ENCODE assay signal across 23 cellular contexts in genomic region chr14:89248430-89249295, GRCh38.
DNase-seq lines count a peak whose midpoint lies in the region; ATAC-seq and TF ChIP-seq lines count a peak whose summit lies in the region.
"Had no signal": no experiment of that assay in that cellular context is flagged by ENCODE, and none has a peak within 500 bp of the region (broad histone marks: within the 10 kb centered on the region; RNA-seq: fewer than 3 reads in every experiment).

No MANE protein-coding gene starts in this region.

- no peak for TF ChIP-seq CTCF in natural killer cell (IDR thresholded peaks at IDR 0.05)
- TF ChIP-seq CTCF in WTC11 (IDR thresholded peaks at IDR 0.05) = no peak
- TF ChIP-seq CTCF in tibial artery (IDR thresholded peaks at IDR 0.05) = no peak

- no peak for DNase-seq in natural killer cell treated with Interleukin-12 subunit alpha and Interleukin-12 subunit beta and Interleukin-15 and Interleukin-18, amount 100 ng/mL, for 72 hours (ENCODE audit: low spot score)
- DNase-seq in natural killer cell (no peak), WTC11 (ENCODE audit: low spot score) (no peak), mesendoderm (peak; percentile 46), inferior parietal cortex (ENCODE audit: extremely low spot score) (no peak), tibial artery (no peak), DMS153 (lab: John Stamatoyannopoulos, UW) (no peak)
- DNase-seq: activated CD4-positive, CD25-positive, alpha-beta regulatory T cell treated with anti-CD3 and anti-CD28 coated beads, Interleukin-2, amount 50 U/mL, for 72 hours; activated naive CD4-positive, alpha-beta T cell; activated T-cell treated with anti-CD3 and anti-CD28 coated beads, Interleukin-2, amount 50 U/mL, for 24 hours; amniotic stem cell; Calu3; caudate nucleus; NCI-H1048; NCI-H446; nucleus accumbens; Right ventricle myocardium superior; small intestine; stimulated activated CD4-positive, alpha-beta T cell treated with anti-CD3 and anti-CD28 coated beads, Interleukin-2, amount 100 ng/mL, for 24 hours; SW 1271 had no signal

- no peaks in the 10 kb centered on the region for H3K27me3 Mint-ChIP-seq in natural killer cell treated with Interleukin-12 subunit alpha and Interleukin-12 subunit beta and Interleukin-15 and Interleukin-18, amount 100 ng/mL, for 72 hours
- H3K27me3 Mint-ChIP-seq in natural killer cell (ENCODE audit: low read depth in 2 of 2) (no peaks in the 10 kb centered on the region), WTC11 (ENCODE audit: low read depth) (no peaks in the 10 kb centered on the region)
- H3K27me3 Mint-ChIP-seq: activated T-cell treated with anti-CD3 and anti-CD28 coated beads, Interleukin-2, amount 50 U/mL, for 24 hours had no signal

- H3K79me1 ChIP-seq in mesendoderm (ENCODE audit: low read length) = peaks cover 13% of the 10 kb centered on the region

- CTCF ChIA-PET in WTC11 (lab: Charles Lee) = no interaction called here

- H4K5ac ChIP-seq in mesendoderm (ENCODE audit: low read length) = no peak overlapping the region

- peaks cover 52 to 64% of the 10 kb centered on the region in 2 donors for H3K4me1 Mint-ChIP-seq in natural killer cell treated with Interleukin-12 subunit alpha and Interleukin-12 subunit beta and Interleukin-15 and Interleukin-18, amount 100 ng/mL, for 72 hours (ENCODE audit: low read depth in 2 of 2)
- H3K4me1 Mint-ChIP-seq in natural killer cell = peaks cover 64 to 70% of the 10 kb centered on the region in 2 donors
- H3K4me1 Mint-ChIP-seq in WTC11 = peaks cover 83% of the 10 kb centered on the region

- H3K23ac ChIP-seq in mesendoderm (ENCODE audit: low read length) = no peak overlapping the region

- H3K9me3 ChIP-seq in tibial artery = no peaks in the 10 kb centered on the region

- H3K4me1 ChIP-seq in mesendoderm (ENCODE audit: control insufficient read depth, low read depth, low read length) (peaks cover 7% of the 10 kb centered on the region), tibial artery (peaks cover 0 to 55% (median 25%) of the 10 kb centered on the region in 4 donors)

- H3K9ac ChIP-seq in mesendoderm (ENCODE audit: low read length) = no peak overlapping the region
- H3K9ac ChIP-seq: BLaER1 treated with 17β-estradiol and CSF1 and Interleukin-3, amounts not matched to agents 10 nM and 100 nM had no signal

- no peak for ATAC-seq in natural killer cell treated with Interleukin-12 subunit alpha and Interleukin-12 subunit beta and Interleukin-15 and Interleukin-18, amount 100 ng/mL, for 72 hours
- ATAC-seq in natural killer cell (no peak), WTC11 (no peak), GM19463 (IDR thresholded peaks at IDR 0.05; ENCODE audit: unreplicated experiment) (no peak)

- no peak overlapping the region for H2BK120ac ChIP-seq in mesendoderm (ENCODE audit: low read depth, low read length)

- H3K9me3 Mint-ChIP-seq in natural killer cell treated with Interleukin-12 subunit alpha and Interleukin-12 subunit beta and Interleukin-15 and Interleukin-18, amount 100 ng/mL, for 72 hours = peaks cover 4% of the 10 kb centered on the region
- no peaks in the 10 kb centered on the region for H3K9me3 Mint-ChIP-seq in natural killer cell
- H3K9me3 Mint-ChIP-seq in WTC11 = no peaks in the 10 kb centered on the region

- H2AK5ac ChIP-seq in mesendoderm (ENCODE audit: low read length) = no peak overlapping the region

- intact Hi-C loops in natural killer cell (cut with micrococcal nuclease) = no loop called here
- intact Hi-C loops in tibial artery (cut with DNase I; ENCODE audit: low total_unique reads) = loop anchor here (10.0 kb wide), 1 partner anchor 166 kb away; the partner anchor contains the start of gene FOXN3

- peak overlapping the region; percentile 86 for H3K18ac ChIP-seq in mesendoderm (ENCODE audit: low read length)

- H3K27ac ChIP-seq in mesendoderm (ENCODE audit: low read depth, low read length) = no peak overlapping the region
- peak overlapping the region in 1 of 2 donors; percentile 24 for H3K27ac ChIP-seq in tibial artery
- H3K27ac ChIP-seq: BLaER1 treated with 17β-estradiol and CSF1 and Interleukin-3, amounts not matched to agents 10 nM and 100 nM; HL-60 had no signal

- H3K79me2 ChIP-seq in mesendoderm (ENCODE audit: control insufficient read depth, insufficient read depth, low read length) = peaks cover 8% of the 10 kb centered on the region

- no peak overlapping the region for H4K8ac ChIP-seq in mesendoderm (ENCODE audit: low read depth, low read length)

- H3K36me3 ChIP-seq in mesendoderm (ENCODE audit: control insufficient read depth, insufficient read depth, low read length) (no peaks in the 10 kb centered on the region), tibial artery (no peaks in the 10 kb centered on the region)

- no peak overlapping the region for H2BK15ac ChIP-seq in mesendoderm (replicated peaks; ENCODE audit: low read depth)

- H3K4ac ChIP-seq in mesendoderm (ENCODE audit: low read depth, low read length) = no peak overlapping the region

- H3K27ac Mint-ChIP-seq in natural killer cell treated with Interleukin-12 subunit alpha and Interleukin-12 subunit beta and Interleukin-15 and Interleukin-18, amount 100 ng/mL, for 72 hours = peak overlapping the region; percentile 38 to 89
- H3K27ac Mint-ChIP-seq in natural killer cell (no peak overlapping the region), WTC11 (peak overlapping the region; percentile 74; the same call in 1 of the 2 replicates)
- H3K27ac Mint-ChIP-seq: activated T-cell treated with anti-CD3 and anti-CD28 coated beads, Interleukin-2, amount 50 U/mL, for 24 hours had no signal

- no peaks in the 10 kb centered on the region for H3K36me3 Mint-ChIP-seq in natural killer cell treated with Interleukin-12 subunit alpha and Interleukin-12 subunit beta and Interleukin-15 and Interleukin-18, amount 100 ng/mL, for 72 hours
- no peaks in the 10 kb centered on the region for H3K36me3 Mint-ChIP-seq in natural killer cell
- H3K36me3 Mint-ChIP-seq in WTC11 = peaks cover 3% of the 10 kb centered on the region; the same call in 1 of the 2 replicates

- H3K4me3 Mint-ChIP-seq in natural killer cell treated with Interleukin-12 subunit alpha and Interleukin-12 subunit beta and Interleukin-15 and Interleukin-18, amount 100 ng/mL, for 72 hours = peak overlapping the region; percentile 38
- no peak overlapping the region for H3K4me3 Mint-ChIP-seq in natural killer cell
- no peak overlapping the region for H3K4me3 Mint-ChIP-seq in WTC11
- H3K4me3 Mint-ChIP-seq: activated T-cell treated with anti-CD3 and anti-CD28 coated beads, Interleukin-2, amount 50 U/mL, for 24 hours had no signal

- WGBS in mesendoderm (ENCODE audit: extremely low coverage, insufficient coverage, low lambda C conversion rate) = no CpG with 5 or more reads among the region's 6 CpGs

- H3K4me2 ChIP-seq in mesendoderm (ENCODE audit: low read length) = no peak overlapping the region

- no peaks in the 10 kb centered on the region for H3K27me3 ChIP-seq in mesendoderm (ENCODE audit: insufficient read depth, low read length, poor library complexity)
- no peaks in the 10 kb centered on the region for H3K27me3 ChIP-seq in tibial artery
- H3K27me3 ChIP-seq: BLaER1 treated with 17β-estradiol and CSF1 and Interleukin-3, amounts not matched to agents 10 nM and 100 nM had no signal

- POLR2A ChIA-PET in WTC11 (lab: Charles Lee) = no interaction called here

- no peak overlapping the region for H3K4me3 ChIP-seq in mesendoderm (ENCODE audit: low read length)
- no peak overlapping the region for H3K4me3 ChIP-seq in tibial artery
- H3K4me3 ChIP-seq: BLaER1 treated with 17β-estradiol and CSF1 and Interleukin-3, amounts not matched to agents 10 nM and 100 nM had no signal

- H2BK5ac ChIP-seq in mesendoderm (ENCODE audit: low read length) = no peak overlapping the region

- no peak overlapping the region for H3K56ac ChIP-seq in mesendoderm (ENCODE audit: low read length)

TF ChIP-seq in WTC11, 78 proteins besides CTCF, POLR2A, EP300 and RAD21 (continues in another document):
- no peak for TF ChIP-seq ZNF425 (CRISPR knock-in tag; conservative IDR thresholded peaks at IDR 0.05)
- TF ChIP-seq ATF1 (CRISPR knock-in tag; IDR thresholded peaks at IDR 0.05) = no peak
- no peak for TF ChIP-seq ZNF219 (CRISPR knock-in tag; IDR thresholded peaks at IDR 0.05; ENCODE audit: borderline replicate concordance)
- TF ChIP-seq FOXP1 (CRISPR knock-in tag; IDR thresholded peaks at IDR 0.05; ENCODE audit: borderline replicate concordance) = no peak
- no peak for TF ChIP-seq NR3C1 (CRISPR knock-in tag; conservative IDR thresholded peaks at IDR 0.05; ENCODE audit: low read depth)
- TF ChIP-seq E2F1 (CRISPR knock-in tag; IDR thresholded peaks at IDR 0.05) = no peak
- no peak for TF ChIP-seq PRRX2 (CRISPR knock-in tag; IDR thresholded peaks at IDR 0.05)
- TF ChIP-seq JUN (CRISPR knock-in tag; IDR thresholded peaks at IDR 0.05) = no peak
- no peak for TF ChIP-seq MAX (CRISPR knock-in tag; IDR thresholded peaks at IDR 0.05)
- no peak for TF ChIP-seq TCF7 (CRISPR knock-in tag; IDR thresholded peaks at IDR 0.05; ENCODE audit: low read depth)

Comparison
In these comparisons a context has a peak if more than half of its experiments do, and no peak if none do; other contexts are left out.
1. H3K27ac Mint-ChIP-seq: peak in natural killer cell treated with Interleukin-12 subunit alpha and Interleukin-12 subunit beta and Interleukin-15 and Interleukin-18, amount 100 ng/mL, for 72 hours (2 of 2) and WTC11 (single experiment); none in natural killer cell (0 of 2).